19 cellular contexts compared by ENCODE assay signal in the genomic region with DNA sequence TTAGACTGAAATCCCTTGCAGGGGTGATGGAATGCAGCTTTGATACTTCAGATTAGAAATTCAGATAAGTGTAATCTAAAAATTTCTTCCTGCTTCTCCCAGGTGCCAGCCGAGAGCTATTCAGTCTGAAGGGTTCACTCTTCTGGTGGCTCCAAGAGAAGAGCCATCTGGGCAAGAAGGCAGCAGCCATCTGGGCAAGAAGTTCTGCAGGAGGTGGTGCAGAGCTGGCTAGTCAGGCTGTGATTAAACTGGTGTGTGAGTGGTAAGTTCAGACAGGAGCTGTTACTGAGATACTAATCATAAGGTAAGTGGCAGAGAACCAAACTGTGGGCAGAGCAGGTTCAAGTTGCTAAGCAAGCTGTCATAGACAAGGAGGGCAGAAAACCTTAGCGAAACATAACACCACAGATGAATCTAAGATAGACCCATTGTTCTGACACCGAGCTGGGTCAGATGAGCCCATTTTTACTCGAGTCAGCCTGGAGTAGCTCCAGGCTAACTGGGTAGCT. TPM values are rescaled to one million over a fixed set of nuclear protein-coding genes. Genes with fewer than 3 reads are reported as not detected.
DNase-seq lines count a peak whose midpoint lies in the region; ATAC-seq and TF ChIP-seq lines count a peak whose summit lies in the region.
"Had no signal": no experiment of that assay in that cellular context is flagged by ENCODE, and none has a peak within 500 bp of the region (broad histone marks: within the 10 kb centered on the region; RNA-seq: fewer than 3 reads in every experiment).

No MANE protein-coding gene starts in this region.

- no peak overlapping the region for H3K4me3 ChIP-seq in mammary epithelial cell (replicated peaks in 1 of 3; ENCODE audit: insufficient read depth in 1 of 3, low read depth in 2 of 3, low read length in 3 of 3)
- H3K4me3 ChIP-seq in lung, result no peak overlapping the region
- H3K4me3 ChIP-seq: coronary artery, HAP-1, smooth muscle cell, stomach, transverse colon had no signal

- H3K27ac ChIP-seq in mammary epithelial cell (ENCODE audit: insufficient read depth, low read depth, low read length) (no peak overlapping the region), lung (ENCODE audit: low read depth in 1 of 2, low read length in 1 of 2) (peak overlapping the region in 1 of 2 donors; percentile 20)
- H3K27ac ChIP-seq: coronary artery, stomach, transverse colon had no signal

- TF ChIP-seq CTCF in mammary epithelial cell (conservative IDR thresholded peaks at IDR 0.05 in 1 of 2, IDR thresholded peaks at IDR 0.05 in 1 of 2; ENCODE audit: extremely low read depth in 1 of 2, insufficient read depth in 1 of 2, low read depth in 1 of 2, low read length in 2 of 2) (no peak), lung (IDR thresholded peaks at IDR 0.05; ENCODE audit: control extremely low read depth, extremely low read depth) (no peak)

- in situ Hi-C loops in G401 (cut with HindIII; ENCODE audit: low sequenced_read_pairs), result no loop called here
- in situ Hi-C loops in mammary epithelial cell (cut with MboI; ENCODE audit: low sequenced_read_pairs in 2 of 2), result no loop called here

- intact Hi-C loops in mammary epithelial cell (cut with micrococcal nuclease), result no loop called here

- no peak overlapping the region for H3K4me2 ChIP-seq in mammary epithelial cell (ENCODE audit: insufficient read depth, low read depth, low read length)
- H3K4me2 ChIP-seq: smooth muscle cell had no signal

- BruUV-seq in mammary epithelial cell (replicated peaks; lab: Mats Ljungman, UMichigan), result no TSS peak

- no peaks in the 10 kb centered on the region for H4K20me1 ChIP-seq in mammary epithelial cell (ENCODE audit: insufficient read depth, low read length)

- H3K4me1 ChIP-seq in mammary epithelial cell (ENCODE audit: insufficient read depth, low read length), result no peaks in the 10 kb centered on the region
- H3K4me1 ChIP-seq in lung (ENCODE audit: control insufficient read depth in 2 of 2, insufficient read depth in 2 of 2, low read length in 2 of 2), result peaks cover 0 to 2% of the 10 kb centered on the region in 2 donors
- H3K4me1 ChIP-seq: HAP-1, transverse colon had no signal

- CTCF ChIA-PET in mammary epithelial cell (lab: Charles Lee; ENCODE audit: low non-redundant PET), result no interaction called here

- H2AFZ ChIP-seq in mammary epithelial cell (ENCODE audit: low read depth, low read length), result no peak overlapping the region

- DNase-seq in G401 (ENCODE audit: low spot score) (peak; percentile 49), M059J (ENCODE audit: low read depth) (peak; percentile 40), mammary epithelial cell (peak; percentile 74), lung (ENCODE audit: low spot score) (no peak), ecto neural progenitor cell (ENCODE audit: low spot score) (no peak)
- no peak for DNase-seq in central memory CD4-positive, alpha-beta T cell
- DNase-seq: AML-193; DND-41; foreskin melanocyte; hippocampal formation; Karpas-422; NCI-H1105; stimulated activated CD4-positive, alpha-beta T cell treated with anti-CD3 and anti-CD28 coated beads, Interleukin-2, amount 100 ng/mL, for 48 hours; stomach; transverse colon had no signal

- ATAC-seq in lung (ENCODE audit: insufficient read depth, low FRiP score), result peak; percentile 19
- no peak for ATAC-seq in GM18498 (IDR thresholded peaks at IDR 0.05; ENCODE audit: unreplicated experiment)

- H3K9ac ChIP-seq in mammary epithelial cell (ENCODE audit: insufficient read depth, low read length), result no peak overlapping the region

- 27% methylated on average over 3 of the region's 4 CpGs for WGBS in mammary epithelial cell (ENCODE audit: low coverage, missing lambda C conversion rate)
- WGBS in lung, 2 donors, result 55 to 78% methylated on average over 4 of the region's 4 CpGs

- no peaks in the 10 kb centered on the region for H3K36me3 ChIP-seq in mammary epithelial cell (ENCODE audit: insufficient read depth, low read length)
- H3K36me3 ChIP-seq in lung (ENCODE audit: control insufficient read depth in 2 of 2, insufficient read depth in 2 of 2, low read length in 2 of 2), result no peaks in the 10 kb centered on the region
- H3K36me3 ChIP-seq: HAP-1, stomach, transverse colon had no signal

- H3K27me3 ChIP-seq in mammary epithelial cell (ENCODE audit: insufficient read depth, low read length) (no peaks in the 10 kb centered on the region), lung (ENCODE audit: control insufficient read depth, insufficient read depth) (no peaks in the 10 kb centered on the region)
- H3K27me3 ChIP-seq: stomach, transverse colon had no signal

- no peaks in the 10 kb centered on the region for H3K79me2 ChIP-seq in mammary epithelial cell (ENCODE audit: insufficient read depth, low read length)

- dilution Hi-C loops in mammary epithelial cell (cut with HindIII; ENCODE audit: low sequenced_read_pairs), result no loop called here

- H3K9me3 ChIP-seq in mammary epithelial cell (replicated peaks; ENCODE audit: insufficient read depth, low read length), result no peaks in the 10 kb centered on the region
- H3K9me3 ChIP-seq in lung (ENCODE audit: control insufficient read depth in 2 of 2, insufficient read depth in 1 of 2, low read length in 1 of 2), result no peaks in the 10 kb centered on the region
- H3K9me3 ChIP-seq: HAP-1, stomach, transverse colon had no signal

RNA-seq across cellular contexts. Expression of gene TP53BP2, which starts 14.4 kb away (rescaled TPM):
- 57.6 and 114 TPM in 2 replicates for total RNA-seq in G401 (2014; rRNA removed; shearing (Covaris generic))
- total RNA-seq in M059J (2014; rRNA removed; shearing (Covaris generic)), result 40.6 and 73.3 TPM in 2 replicates
- total RNA-seq in mammary epithelial cell, result 10 to 100 TPM; 13.7 to 19.4 TPM
- polyA plus RNA-seq in mammary epithelial cell, result 10.1 TPM
- polyA minus RNA-seq in mammary epithelial cell, result 48.1 TPM
- total RNA-seq in lung, result 10 to 100 TPM; 60.7 to 94.2 TPM
- polyA plus RNA-seq in lung, result 10 to 100 TPM; 11.5 to 30.7 TPM

Comparison
In these comparisons a context has a peak if more than half of its experiments do, and no peak if none do; other contexts are left out.
1. DNase-seq: peak in G401 (single experiment), M059J (single experiment) and mammary epithelial cell (single experiment); none in lung (single experiment), ecto neural progenitor cell (single experiment) and central memory CD4-positive, alpha-beta T cell (single experiment).